In the genomic region with DNA sequence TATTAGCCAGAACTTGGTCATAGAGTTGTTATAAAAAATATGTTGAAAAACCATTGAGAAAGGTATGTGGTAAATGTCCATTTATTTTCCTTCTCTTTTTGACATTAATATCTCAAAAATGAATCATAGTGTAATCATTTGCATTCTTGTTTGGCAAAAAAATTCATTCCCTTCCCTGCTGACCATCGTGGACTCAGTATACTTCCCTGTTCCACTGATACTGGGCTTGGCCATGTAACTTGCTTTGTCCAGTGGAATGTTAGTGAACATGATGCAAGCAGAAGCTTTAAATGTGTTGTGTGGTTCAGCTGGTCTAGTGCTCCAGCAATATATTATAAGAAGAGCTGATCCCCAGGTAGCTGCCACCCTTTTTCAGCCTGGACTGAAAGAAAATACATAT, we compare ENCODE assay signal across 16 cellular contexts.
DNase-seq lines count a peak whose midpoint lies in the region; ATAC-seq, FAIRE-seq and TF ChIP-seq lines count a peak whose summit lies in the region.
"Had no signal": no experiment of that assay in that cellular context is flagged by ENCODE, and none has a peak within 500 bp of the region (broad histone marks: within the 10 kb centered on the region; RNA-seq: fewer than 3 reads in every experiment).

No MANE protein-coding gene starts in this region.

- no peaks in the 10 kb centered on the region for H3K27me3 ChIP-seq in astrocyte (ENCODE audit: insufficient read depth, low read length)
- H3K27me3 ChIP-seq: BLaER1 treated with 17β-estradiol and CSF1 and Interleukin-3, amounts not matched to agents 10 nM and 100 nM had no signal

- no peaks in the 10 kb centered on the region for H3K36me3 Mint-ChIP-seq in astrocyte (ENCODE audit: low read depth, unreplicated experiment)
- H3K36me3 Mint-ChIP-seq: CD4-positive, CD25-positive, alpha-beta regulatory T cell had no signal

- no peak overlapping the region for H3K4me3 Mint-ChIP-seq in astrocyte (ENCODE audit: unreplicated experiment)
- H3K4me3 Mint-ChIP-seq: CD4-positive, CD25-positive, alpha-beta regulatory T cell had no signal

- ATAC-seq in HG03469 (IDR thresholded peaks at IDR 0.05; ENCODE audit: unreplicated experiment), result no peak
- no peak for ATAC-seq in HG02970 (IDR thresholded peaks at IDR 0.05; ENCODE audit: low FRiP score, unreplicated experiment)
- ATAC-seq: A549, HepG2 had no signal

- no peak overlapping the region for H3K27ac Mint-ChIP-seq in astrocyte (ENCODE audit: unreplicated experiment)
- H3K27ac Mint-ChIP-seq: CD4-positive, CD25-positive, alpha-beta regulatory T cell had no signal

- no peaks in the 10 kb centered on the region for H3K9me3 ChIP-seq in astrocyte (ENCODE audit: insufficient read depth, low read depth, low read length)

- DNase-seq in GM03348 (ENCODE audit: low spot score) (peak; percentile 33), astrocyte (ENCODE audit: low read depth) (peak; percentile 42), fibroblast of mammary gland (ENCODE audit: low read depth) (peak; percentile 15), NCI-H2171 (lab: John Stamatoyannopoulos, UW) (no peak), OCI-M2 (lab: John Stamatoyannopoulos, UW; ENCODE audit: unreplicated experiment) (no peak)
- DNase-seq: CD4-positive, CD25-positive, alpha-beta regulatory T cell; DMS79 treated with DMSO at 0.1 percent for 48 hours; GF-D8 had no signal

- H3K9me3 Mint-ChIP-seq in astrocyte (ENCODE audit: unreplicated experiment), result peaks cover 10% of the 10 kb centered on the region

- no peaks in the 10 kb centered on the region for H3K36me3 ChIP-seq in astrocyte (ENCODE audit: insufficient read depth, low read length)
- H3K36me3 ChIP-seq: BLaER1 treated with 17β-estradiol and CSF1 and Interleukin-3, amounts not matched to agents 10 nM and 100 nM had no signal

- no peak overlapping the region for H2AFZ ChIP-seq in astrocyte (ENCODE audit: low read depth, low read length)

- no peak overlapping the region for H3K27ac ChIP-seq in astrocyte (ENCODE audit: low read depth, low read length)
- H3K27ac ChIP-seq: A549; BLaER1 treated with 17β-estradiol and CSF1 and Interleukin-3, amounts not matched to agents 10 nM and 100 nM had no signal

- H3K9ac ChIP-seq in astrocyte (ENCODE audit: low read length), result no peak overlapping the region
- H3K9ac ChIP-seq: BLaER1 treated with 17β-estradiol and CSF1 and Interleukin-3, amounts not matched to agents 10 nM and 100 nM had no signal

- FAIRE-seq in astrocyte (lab: Jason Lieb, UNC), result no peak
- FAIRE-seq: A549, GM18507, H54, HepG2, HTR-8/SVneo had no signal

- TF ChIP-seq CTCF in astrocyte (IDR thresholded peaks at IDR 0.05; ENCODE audit: insufficient read depth, low read depth, low read length) (no peak), fibroblast of mammary gland (conservative IDR thresholded peaks at IDR 0.05; ENCODE audit: control insufficient read depth, insufficient read depth, low read depth, low read length) (no peak)

- H4K20me1 ChIP-seq in astrocyte (ENCODE audit: insufficient read depth, low read length), result no peaks in the 10 kb centered on the region
- H4K20me1 ChIP-seq: BLaER1 treated with 17β-estradiol and CSF1 and Interleukin-3, amounts not matched to agents 10 nM and 100 nM had no signal

- no peaks in the 10 kb centered on the region for H3K4me1 Mint-ChIP-seq in astrocyte (ENCODE audit: low read depth, unreplicated experiment)
- H3K4me1 Mint-ChIP-seq: CD4-positive, CD25-positive, alpha-beta regulatory T cell had no signal

- H3K79me2 ChIP-seq in astrocyte (ENCODE audit: insufficient read depth, low read length), result no peaks in the 10 kb centered on the region

- H3K4me3 ChIP-seq in astrocyte (ENCODE audit: insufficient read depth, low read depth, low read length) (no peak overlapping the region), fibroblast of mammary gland (ENCODE audit: control insufficient read depth, low read depth, low read length) (no peak overlapping the region)
- H3K4me3 ChIP-seq: A549; BLaER1 treated with 17β-estradiol and CSF1 and Interleukin-3, amounts not matched to agents 10 nM and 100 nM had no signal

- peaks cover 9% of the 10 kb centered on the region for H3K27me3 Mint-ChIP-seq in astrocyte (ENCODE audit: low read depth, unreplicated experiment)
- H3K27me3 Mint-ChIP-seq: CD4-positive, CD25-positive, alpha-beta regulatory T cell had no signal

- no peaks in the 10 kb centered on the region for H3K4me1 ChIP-seq in astrocyte (ENCODE audit: insufficient read depth, low read length)
- H3K4me1 ChIP-seq: A549; BLaER1 treated with 17β-estradiol and CSF1 and Interleukin-3, amounts not matched to agents 10 nM and 100 nM had no signal

- no peak overlapping the region for H3K4me2 ChIP-seq in astrocyte (ENCODE audit: low read length)
- H3K4me2 ChIP-seq: A549; BLaER1 treated with 17β-estradiol and CSF1 and Interleukin-3, amounts not matched to agents 10 nM and 100 nM had no signal

Comparison
In these comparisons a context has a peak if more than half of its experiments do, and no peak if none do; other contexts are left out.
1. DNase-seq: peak in GM03348 (single experiment), astrocyte (single experiment) and fibroblast of mammary gland (single experiment); none in NCI-H2171 (single experiment) and OCI-M2 (single experiment).